1 cellular context compared by ENCODE assay signal in the genomic region with DNA sequence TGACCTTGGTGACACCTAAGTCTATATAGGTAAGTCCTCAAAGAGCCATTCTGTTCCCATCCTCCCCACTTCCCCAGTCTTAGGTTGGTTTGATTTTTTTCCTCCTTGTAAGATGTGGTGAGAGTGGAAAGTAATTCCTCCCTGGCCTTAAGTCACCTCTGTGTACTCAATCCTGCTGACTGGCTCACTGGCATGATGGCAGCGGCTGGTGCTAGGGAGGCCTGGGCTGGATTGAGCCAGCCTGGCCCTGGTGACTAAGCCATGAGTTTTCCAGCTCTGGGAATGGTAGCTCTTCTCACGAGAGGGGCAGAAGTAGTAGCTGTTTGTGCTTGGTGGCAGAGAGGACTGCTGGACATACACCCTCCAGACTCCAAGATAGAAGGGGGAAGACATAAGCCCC.
TF ChIP-seq lines count a peak whose summit lies in the region.

No MANE protein-coding gene starts in this region.

TF ChIP-seq in WTC11, 78 proteins besides CTCF, POLR2A, EP300 and RAD21 (continued from another document):
- TF ChIP-seq, protein P1, sequence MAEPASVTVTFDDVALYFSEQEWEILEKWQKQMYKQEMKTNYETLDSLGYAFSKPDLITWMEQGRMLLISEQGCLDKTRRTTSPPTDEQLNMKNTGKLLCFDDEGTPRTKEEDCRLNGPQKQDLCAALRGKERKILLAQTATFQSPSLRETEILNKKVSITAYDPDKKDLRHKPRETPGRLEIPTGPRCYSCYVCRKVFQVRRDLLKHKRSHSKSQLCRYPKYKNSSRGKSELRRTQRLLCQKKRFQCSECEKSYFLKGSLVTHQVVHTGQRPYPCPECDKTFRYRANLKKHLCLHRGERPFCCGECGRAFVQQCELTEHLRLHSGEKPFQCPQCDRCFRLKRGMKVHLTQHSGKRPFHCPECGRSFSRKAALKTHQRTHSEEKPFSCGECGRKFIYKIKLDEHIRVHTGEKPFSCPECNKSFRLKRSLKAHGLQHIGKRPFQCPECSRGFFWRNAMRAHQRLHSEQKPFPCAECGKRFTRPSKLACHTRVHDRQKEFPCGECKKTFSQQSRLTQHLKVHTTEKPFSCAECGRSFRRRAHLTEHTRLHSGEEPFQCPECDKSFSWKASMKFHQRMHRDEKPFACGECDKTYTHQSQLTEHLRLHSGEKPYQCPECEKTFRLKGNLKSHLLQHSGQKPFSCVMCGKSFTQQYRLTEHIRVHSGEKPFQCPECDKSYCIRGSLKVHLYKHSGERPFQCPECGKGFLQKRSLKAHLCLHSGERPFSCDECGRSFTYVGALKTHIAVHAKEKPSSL (CRISPR knock-in tag; conservative IDR thresholded peaks at IDR 0.05) = no peak
- TF ChIP-seq OVOL2 (CRISPR knock-in tag; IDR thresholded peaks at IDR 0.05; ENCODE audit: borderline replicate concordance) (no peak), NFATC4 (CRISPR knock-in tag; IDR thresholded peaks at IDR 0.05) (no peak), CREM (CRISPR knock-in tag; IDR thresholded peaks at IDR 0.05) (no peak), ZNF263 (CRISPR knock-in tag; IDR thresholded peaks at IDR 0.05; ENCODE audit: low read depth) (no peak), SMAD4 (CRISPR knock-in tag; IDR thresholded peaks at IDR 0.05) (no peak), ZMAT4 (CRISPR knock-in tag; IDR thresholded peaks at IDR 0.05) (no peak), ELF4 (CRISPR knock-in tag; IDR thresholded peaks at IDR 0.05; ENCODE audit: low read depth) (no peak)
- TF ChIP-seq, protein P2, sequence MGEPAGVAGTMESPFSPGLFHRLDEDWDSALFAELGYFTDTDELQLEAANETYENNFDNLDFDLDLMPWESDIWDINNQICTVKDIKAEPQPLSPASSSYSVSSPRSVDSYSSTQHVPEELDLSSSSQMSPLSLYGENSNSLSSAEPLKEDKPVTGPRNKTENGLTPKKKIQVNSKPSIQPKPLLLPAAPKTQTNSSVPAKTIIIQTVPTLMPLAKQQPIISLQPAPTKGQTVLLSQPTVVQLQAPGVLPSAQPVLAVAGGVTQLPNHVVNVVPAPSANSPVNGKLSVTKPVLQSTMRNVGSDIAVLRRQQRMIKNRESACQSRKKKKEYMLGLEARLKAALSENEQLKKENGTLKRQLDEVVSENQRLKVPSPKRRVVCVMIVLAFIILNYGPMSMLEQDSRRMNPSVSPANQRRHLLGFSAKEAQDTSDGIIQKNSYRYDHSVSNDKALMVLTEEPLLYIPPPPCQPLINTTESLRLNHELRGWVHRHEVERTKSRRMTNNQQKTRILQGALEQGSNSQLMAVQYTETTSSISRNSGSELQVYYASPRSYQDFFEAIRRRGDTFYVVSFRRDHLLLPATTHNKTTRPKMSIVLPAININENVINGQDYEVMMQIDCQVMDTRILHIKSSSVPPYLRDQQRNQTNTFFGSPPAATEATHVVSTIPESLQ (CRISPR knock-in tag; IDR thresholded peaks at IDR 0.05) = no peak
